9 cellular contexts compared by ENCODE assay signal in genomic region chr1:27356628-27357280, GRCh38. TPM values are rescaled to one million over a fixed set of nuclear protein-coding genes. Genes with fewer than 3 reads are reported as not detected.
DNase-seq lines count a peak whose midpoint lies in the region; ATAC-seq and TF ChIP-seq lines count a peak whose summit lies in the region.
"Had no signal": no experiment of that assay in that cellular context is flagged by ENCODE, and none has a peak within 500 bp of the region (broad histone marks: within the 10 kb centered on the region; RNA-seq: fewer than 3 reads in every experiment).

No MANE protein-coding gene starts in this region.

- H4K8ac ChIP-seq in mesendoderm (ENCODE audit: low read depth, low read length) = no peak overlapping the region

- no peaks in the 10 kb centered on the region for H3K36me3 Mint-ChIP-seq in activated T-helper 17 cell treated with anti-CD3 and anti-CD28 coated beads, Interleukin-2, amount 50 U/mL, for 72 hours (ENCODE audit: low read depth)

- H3K4me3 ChIP-seq in mesendoderm (ENCODE audit: low read length) (no peak overlapping the region), vagina (no peak overlapping the region)

- no peak overlapping the region for H3K4ac ChIP-seq in mesendoderm (ENCODE audit: low read depth, low read length)

- peaks cover 7% of the 10 kb centered on the region for H3K4me1 Mint-ChIP-seq in activated T-helper 17 cell treated with anti-CD3 and anti-CD28 coated beads, Interleukin-2, amount 50 U/mL, for 72 hours

- H3K4me1 ChIP-seq in mesendoderm (ENCODE audit: control insufficient read depth, low read depth, low read length) = peaks cover 6% of the 10 kb centered on the region
- peaks cover 12% of the 10 kb centered on the region for H3K4me1 ChIP-seq in vagina

- H3K27ac ChIP-seq in mesendoderm (ENCODE audit: low read depth, low read length) = no peak overlapping the region
- peak overlapping the region; percentile 42 for H3K27ac ChIP-seq in vagina

- TF ChIP-seq CTCF in vagina (IDR thresholded peaks at IDR 0.05) = no peak

- no peak overlapping the region for H3K4me2 ChIP-seq in mesendoderm (ENCODE audit: low read length)

- no peak overlapping the region for H4K5ac ChIP-seq in mesendoderm (ENCODE audit: low read length)

- H3K79me1 ChIP-seq in mesendoderm (ENCODE audit: low read length) = no peaks in the 10 kb centered on the region

- no peaks in the 10 kb centered on the region for H3K27me3 ChIP-seq in mesendoderm (ENCODE audit: insufficient read depth, low read length, poor library complexity)
- H3K27me3 ChIP-seq in vagina = no peaks in the 10 kb centered on the region

- H3K9me3 Mint-ChIP-seq in activated T-helper 17 cell treated with anti-CD3 and anti-CD28 coated beads, Interleukin-2, amount 50 U/mL, for 72 hours = no peaks in the 10 kb centered on the region

- H3K36me3 ChIP-seq in mesendoderm (ENCODE audit: control insufficient read depth, insufficient read depth, low read length) (no peaks in the 10 kb centered on the region), vagina (peaks cover 0 to 80% of the 10 kb centered on the region in 2 donors)

- intact Hi-C loops in vagina (cut with DNase I) = loop anchor here (2.0 kb wide), 1 partner anchor 38 kb away; no protein-coding TSS in a partner anchor

- peak; percentile 70 for ATAC-seq in activated T-helper 17 cell treated with anti-CD3 and anti-CD28 coated beads, Interleukin-2, amount 50 U/mL, for 72 hours (replicated peaks)

- no peak overlapping the region for H3K9ac ChIP-seq in mesendoderm (ENCODE audit: low read length)

- peak overlapping the region; percentile 76 for H3K27ac Mint-ChIP-seq in activated T-helper 17 cell treated with anti-CD3 and anti-CD28 coated beads, Interleukin-2, amount 50 U/mL, for 72 hours

- DNase-seq in activated naive CD4-positive, alpha-beta T cell treated with Interleukin-2 at 50 U/mL for 16 hours = peak; percentile 51
- DNase-seq in activated naive CD4-positive, alpha-beta T cell (lab: John Stamatoyannopoulos, UW) = no peak
- DNase-seq in mesendoderm = peak; percentile 43
- DNase-seq in vagina (ENCODE audit: extremely low spot score in 2 of 2) = no peak
- no peak for DNase-seq in C1 segment of cervical spinal cord (lab: John Stamatoyannopoulos, UW)
- DNase-seq in SIG-M5 treated with dmso at 0.1 percent for 504 hours (lab: John Stamatoyannopoulos, UW; ENCODE audit: unreplicated experiment) = no peak
- no peak for DNase-seq in NCI-H1105 treated with DMSO at 0.1 percent for 48 hours (lab: John Stamatoyannopoulos, UW)

- H3K18ac ChIP-seq in mesendoderm (ENCODE audit: low read length) = no peak overlapping the region

- H3K4me3 Mint-ChIP-seq in activated T-helper 17 cell treated with anti-CD3 and anti-CD28 coated beads, Interleukin-2, amount 50 U/mL, for 72 hours = peak overlapping the region; percentile 71

- no peak overlapping the region for H2BK5ac ChIP-seq in mesendoderm (ENCODE audit: low read length)

- H3K23ac ChIP-seq in mesendoderm (ENCODE audit: low read length) = no peak overlapping the region

- no CpG with 5 or more reads among the region's 37 CpGs for WGBS in mesendoderm (ENCODE audit: extremely low coverage, insufficient coverage, low lambda C conversion rate)

- TF ChIP-seq POLR2A in vagina (IDR thresholded peaks at IDR 0.05) = no peak

- no peaks in the 10 kb centered on the region for H3K9me3 ChIP-seq in vagina

- H3K27me3 Mint-ChIP-seq in activated T-helper 17 cell treated with anti-CD3 and anti-CD28 coated beads, Interleukin-2, amount 50 U/mL, for 72 hours = no peaks in the 10 kb centered on the region

- H2BK120ac ChIP-seq in mesendoderm (ENCODE audit: low read depth, low read length) = no peak overlapping the region

- H2BK15ac ChIP-seq in mesendoderm (replicated peaks; ENCODE audit: low read depth) = no peak overlapping the region

- H3K79me2 ChIP-seq in mesendoderm (ENCODE audit: control insufficient read depth, insufficient read depth, low read length) = no peaks in the 10 kb centered on the region

- H3K56ac ChIP-seq in mesendoderm (ENCODE audit: low read length) = no peak overlapping the region

- H2AK5ac ChIP-seq in mesendoderm (ENCODE audit: low read length) = no peak overlapping the region

RNA-seq across cellular contexts. Expression of gene MAP3K6, which starts 10.0 kb away (rescaled TPM):
- total RNA-seq in activated T-helper 17 cell treated with anti-CD3 and anti-CD28 coated beads, Interleukin-2, amount 50 U/mL, for 72 hours = 10 to 100 TPM in 1 of 2 donors, 1 to 10 TPM in 1; 7.3 to 15.2 TPM
- polyA plus RNA-seq in mesendoderm (2013, experiment 1 of 2) = 3.7 TPM
- 4.2 TPM for polyA plus RNA-seq in mesendoderm (2013, experiment 2 of 2)
- total RNA-seq in vagina = 149 TPM

RNA-seq across cellular contexts. Expression of gene SYTL1, which starts 14.9 kb away (rescaled TPM):
- 10 to 100 TPM; 26.0 to 43.4 TPM for total RNA-seq in activated T-helper 17 cell treated with anti-CD3 and anti-CD28 coated beads, Interleukin-2, amount 50 U/mL, for 72 hours
- 2.5 TPM for polyA plus RNA-seq in mesendoderm (2013, experiment 1 of 2)
- 2.2 TPM for polyA plus RNA-seq in mesendoderm (2013, experiment 2 of 2)
- total RNA-seq in vagina = 56.2 TPM

RNA-seq across cellular contexts. Expression of gene FCN3, which starts 17.9 kb away (rescaled TPM):
- not detected for total RNA-seq in activated T-helper 17 cell treated with anti-CD3 and anti-CD28 coated beads, Interleukin-2, amount 50 U/mL, for 72 hours
- 0.04 TPM for polyA plus RNA-seq in mesendoderm (2013, experiment 1 of 2)
- not detected for polyA plus RNA-seq in mesendoderm (2013, experiment 2 of 2)
- total RNA-seq in vagina = 1.7 TPM
- total RNA-seq: skeletal muscle tissue had no signal

RNA-seq across cellular contexts. Expression of gene CD164L2, which starts 26.4 kb away (rescaled TPM):
- total RNA-seq in activated T-helper 17 cell treated with anti-CD3 and anti-CD28 coated beads, Interleukin-2, amount 50 U/mL, for 72 hours = not detected
- 0.17 TPM for polyA plus RNA-seq in mesendoderm (2013, experiment 1 of 2)
- 0.11 TPM for polyA plus RNA-seq in mesendoderm (2013, experiment 2 of 2)
- 7.6 TPM for total RNA-seq in vagina
- total RNA-seq: skeletal muscle tissue had no signal

RNA-seq across cellular contexts. Expression of gene TMEM222, which starts 34.8 kb away (rescaled TPM):
- total RNA-seq in activated T-helper 17 cell treated with anti-CD3 and anti-CD28 coated beads, Interleukin-2, amount 50 U/mL, for 72 hours = 10 to 100 TPM; 29.0 to 39.6 TPM
- polyA plus RNA-seq in mesendoderm (2013, experiment 1 of 2) = 24.3 TPM
- 26.3 TPM for polyA plus RNA-seq in mesendoderm (2013, experiment 2 of 2)
- total RNA-seq in vagina = 30.7 TPM

Comparison
In these comparisons a context has a peak if more than half of its experiments do, and no peak if none do; other contexts are left out.
1. DNase-seq: peak in activated naive CD4-positive, alpha-beta T cell treated with Interleukin-2 at 50 U/mL for 16 hours (single experiment) and mesendoderm (single experiment); none in activated naive CD4-positive, alpha-beta T cell (0 of 4), vagina (0 of 2), C1 segment of cervical spinal cord (0 of 14), SIG-M5 treated with dmso at 0.1 percent for 504 hours (single experiment) and NCI-H1105 treated with DMSO at 0.1 percent for 48 hours (single experiment).